In the genomic region with DNA sequence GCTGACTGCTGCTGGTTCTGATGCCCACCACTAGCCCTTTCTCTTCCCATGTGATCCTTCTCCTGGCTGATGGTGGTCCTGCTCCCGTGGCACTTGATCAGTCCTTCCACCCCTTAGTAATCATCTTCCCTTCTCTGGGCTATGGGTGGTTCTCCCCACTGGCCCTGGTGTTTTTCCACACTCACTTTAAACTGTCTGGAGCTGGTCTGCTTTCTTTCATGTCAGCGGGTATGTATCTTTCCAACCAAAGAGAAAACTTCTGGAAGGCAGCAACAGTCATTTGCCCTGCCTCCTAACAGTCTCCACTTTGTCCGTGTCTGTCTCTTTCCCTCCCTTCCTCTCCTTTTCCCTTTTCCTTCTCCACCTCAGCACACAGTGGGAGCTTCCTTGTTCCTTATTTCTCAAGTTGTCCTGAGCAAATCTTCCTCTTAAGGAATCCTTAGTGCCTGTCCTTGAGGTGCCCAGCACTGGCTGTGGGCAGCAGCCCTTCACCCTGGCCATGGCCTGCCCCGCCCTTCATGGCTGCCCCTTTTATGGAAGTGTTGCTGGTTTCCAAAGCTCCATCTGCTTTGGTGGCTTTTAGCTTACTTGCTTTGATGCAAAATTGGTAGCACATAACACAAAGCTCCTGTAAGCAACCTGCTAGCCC, we compare ENCODE assay signal across 27 cellular contexts.
A peak's percentile ranks its signal among the peaks of the same experiment; 100 is the strongest.
DNase-seq lines count a peak whose midpoint lies in the region; ATAC-seq, FAIRE-seq and TF ChIP-seq lines count a peak whose summit lies in the region.
"Had no signal": no experiment of that assay in that cellular context is flagged by ENCODE, and none has a peak within 500 bp of the region (broad histone marks: within the 10 kb centered on the region; RNA-seq: fewer than 3 reads in every experiment).

No MANE protein-coding gene starts in this region.

- H3K18ac ChIP-seq in trophoblast cell (ENCODE audit: low read length), result peak overlapping the region; percentile 46

- WGBS in trophoblast cell (ENCODE audit: extremely low coverage, insufficient coverage, insufficient read length), result no CpG with 5 or more reads among the region's 4 CpGs

- no peak overlapping the region for H3K23ac ChIP-seq in trophoblast cell (ENCODE audit: low read length)

- TF ChIP-seq POLR2A in endothelial cell of umbilical vein (IDR thresholded peaks at IDR 0.05; ENCODE audit: low read depth, low read length) (no peak), uterus (IDR thresholded peaks at IDR 0.05) (no peak)

- peak; percentile 21 for FAIRE-seq in endothelial cell of umbilical vein (lab: Jason Lieb, UNC)
- FAIRE-seq: HTR-8/SVneo, K562, small intestine had no signal

- no peak overlapping the region for H3K4ac ChIP-seq in trophoblast cell (ENCODE audit: low read depth, low read length)

- H3K36me3 ChIP-seq in right atrium auricular region, result peaks cover 17% of the 10 kb centered on the region
- H3K36me3 ChIP-seq in endothelial cell of umbilical vein (ENCODE audit: control insufficient read depth in 2 of 2, extremely low read depth in 1 of 2, insufficient read depth in 2 of 2, low read length in 2 of 2), result peaks cover 0 to 1% of the 10 kb centered on the region in 2 experiments
- peaks cover 10 to 15% of the 10 kb centered on the region in 2 experiments for H3K36me3 ChIP-seq in trophoblast cell (ENCODE audit: control insufficient read depth in 1 of 2, insufficient read depth in 2 of 2, low read length in 2 of 2)
- H3K36me3 ChIP-seq in uterus, result no peaks in the 10 kb centered on the region
- H3K36me3 ChIP-seq in WERI-Rb-1, result no peaks in the 10 kb centered on the region
- H3K36me3 ChIP-seq: MG63 had no signal

- H4K20me1 ChIP-seq in endothelial cell of umbilical vein (replicated peaks; ENCODE audit: control insufficient read depth, extremely low read depth, insufficient read depth, low read length), result no peaks in the 10 kb centered on the region

- H3K14ac ChIP-seq in trophoblast cell (ENCODE audit: low read length), result no peak overlapping the region

- H3K9ac ChIP-seq in endothelial cell of umbilical vein (replicated peaks; ENCODE audit: extremely low read depth, insufficient read depth, low read length) (no peak overlapping the region), trophoblast cell (ENCODE audit: low read length) (no peak overlapping the region)

- no peak overlapping the region for H4K12ac ChIP-seq in trophoblast cell (ENCODE audit: low read depth, low read length)

- dilution Hi-C loops in endothelial cell of umbilical vein (cut with MboI; ENCODE audit: extremely low pct_ligation_motif_present, low sequenced_read_pairs), result no loop called here

- H2AFZ ChIP-seq in endothelial cell of umbilical vein (ENCODE audit: low read depth, low read length) (no peak overlapping the region), trophoblast cell (ENCODE audit: insufficient read depth, low read length, poor library complexity) (no peak overlapping the region)

- intact Hi-C loops in left ventricle myocardium superior (cut with micrococcal nuclease), result no loop called here
- intact Hi-C loops in endothelial cell of umbilical vein (cut with micrococcal nuclease), result no loop called here
- intact Hi-C loops in uterus (cut with DNase I; ENCODE audit: low total_unique reads), result no loop called here

- no peaks in the 10 kb centered on the region for H3K27me3 ChIP-seq in right atrium auricular region
- H3K27me3 ChIP-seq in endothelial cell of umbilical vein (ENCODE audit: control insufficient read depth in 2 of 2, insufficient read depth in 2 of 2, low read length in 2 of 2), result no peaks in the 10 kb centered on the region
- no peaks in the 10 kb centered on the region for H3K27me3 ChIP-seq in trophoblast cell (ENCODE audit: insufficient read depth, low read length)
- H3K27me3 ChIP-seq in uterus, result no peaks in the 10 kb centered on the region
- H3K27me3 ChIP-seq in WERI-Rb-1 (ENCODE audit: insufficient read depth, low read depth, severe bottlenecking), result no peaks in the 10 kb centered on the region
- H3K27me3 ChIP-seq: BE2C, body of pancreas, MG63, neutrophil, thyroid gland had no signal

- POLR2A ChIA-PET in endothelial cell of umbilical vein (lab: Charles Lee), result no interaction called here

- H3K9me3 ChIP-seq in right atrium auricular region (no peaks in the 10 kb centered on the region), endothelial cell of umbilical vein (replicated peaks; ENCODE audit: control insufficient read depth, insufficient read depth, low read length) (no peaks in the 10 kb centered on the region), trophoblast cell (ENCODE audit: insufficient read depth, low read depth, low read length) (no peaks in the 10 kb centered on the region), uterus (no peaks in the 10 kb centered on the region), WERI-Rb-1 (ENCODE audit: severe bottlenecking) (no peaks in the 10 kb centered on the region)
- H3K9me3 ChIP-seq: BE2C, body of pancreas, MG63, neutrophil, thyroid gland had no signal

- no peak overlapping the region for H2BK120ac ChIP-seq in trophoblast cell (ENCODE audit: insufficient read depth, low read length, poor library complexity)

- CTCF ChIA-PET in endothelial cell of umbilical vein (lab: Charles Lee), result interaction anchor here (0.9 to 1.1 kb wide), 4 partner anchors 29 to 424 kb away, joined by 3 to 5 read pairs (median 3); no protein-coding TSS in a partner anchor

- BruUV-seq in endothelial cell of umbilical vein (replicated peaks; lab: Mats Ljungman, UMichigan), result no TSS peak

- H2AK5ac ChIP-seq in trophoblast cell (ENCODE audit: low read length), result no peak overlapping the region

- no peak overlapping the region for H2BK5ac ChIP-seq in trophoblast cell (ENCODE audit: low read depth, low read length, poor library complexity)

- no peak overlapping the region for H3K4me3 ChIP-seq in right atrium auricular region
- H3K4me3 ChIP-seq in endothelial cell of umbilical vein (replicated peaks in 1 of 3; ENCODE audit: insufficient read depth in 1 of 3, low read depth in 1 of 3, low read length in 3 of 3), result no peak overlapping the region
- no peak overlapping the region for H3K4me3 ChIP-seq in trophoblast cell (ENCODE audit: low read depth, low read length)
- no peak overlapping the region for H3K4me3 ChIP-seq in uterus
- no peak overlapping the region for H3K4me3 ChIP-seq in WERI-Rb-1 (ENCODE audit: low read depth, low read length)
- H3K4me3 ChIP-seq: body of pancreas, K562, MG63, thyroid gland had no signal

- peaks cover 0 to 26% of the 10 kb centered on the region in 2 donors for H3K4me1 ChIP-seq in right atrium auricular region
- H3K4me1 ChIP-seq in endothelial cell of umbilical vein (ENCODE audit: control insufficient read depth, extremely low read depth, insufficient read depth, low read length), result no peaks in the 10 kb centered on the region
- H3K4me1 ChIP-seq in trophoblast cell (ENCODE audit: control insufficient read depth in 1 of 2, insufficient read depth in 2 of 2, low read length in 2 of 2), result peaks cover 18 to 24% of the 10 kb centered on the region in 2 experiments
- peaks cover 0 to 4% of the 10 kb centered on the region in 2 donors for H3K4me1 ChIP-seq in uterus
- H3K4me1 ChIP-seq: thyroid gland had no signal

- no peaks in the 10 kb centered on the region for H3K9me1 ChIP-seq in endothelial cell of umbilical vein (replicated peaks; ENCODE audit: control insufficient read depth, extremely low read depth, insufficient read depth, low read length)

- peak; percentile 55 for ATAC-seq in left ventricle myocardium superior
- ATAC-seq: activated naive CD8-positive, alpha-beta T cell treated with anti-CD3 and anti-CD28 coated beads, Interleukin-2, amount 50 U/mL, for 24 hours; body of pancreas; CD8-positive, alpha-beta T cell; K562; naive thymus-derived CD4-positive, alpha-beta T cell had no signal

- H4K8ac ChIP-seq in trophoblast cell (ENCODE audit: low read depth, low read length), result peak overlapping the region; percentile 13

- H3K4me2 ChIP-seq in endothelial cell of umbilical vein (ENCODE audit: insufficient read depth, low read length) (no peak overlapping the region), trophoblast cell (ENCODE audit: low read length) (peak overlapping the region; percentile 24)

- no peaks in the 10 kb centered on the region for H3K79me1 ChIP-seq in trophoblast cell (ENCODE audit: low read length)

- peak overlapping the region; percentile 33 for H4K91ac ChIP-seq in trophoblast cell (ENCODE audit: low read depth, low read length)

- peak overlapping the region; percentile 0 for H2BK12ac ChIP-seq in trophoblast cell (ENCODE audit: low read length)

- no peak for TF ChIP-seq CTCF in right atrium auricular region (IDR thresholded peaks at IDR 0.05)
- TF ChIP-seq CTCF in endothelial cell of umbilical vein (IDR thresholded peaks at IDR 0.05; ENCODE audit: extremely low read depth in 1 of 2, insufficient read depth in 1 of 2, low read depth in 1 of 2, low read length in 2 of 2), result no peak
- no peak for TF ChIP-seq CTCF in uterus (IDR thresholded peaks at IDR 0.05)
- no peak for TF ChIP-seq CTCF in WERI-Rb-1 (IDR thresholded peaks at IDR 0.05; ENCODE audit: low read depth, low read length)

- H3K79me2 ChIP-seq in endothelial cell of umbilical vein (ENCODE audit: control insufficient read depth, insufficient read depth, low read length) (no peaks in the 10 kb centered on the region), trophoblast cell (ENCODE audit: control insufficient read depth, insufficient read depth, low read length, poor library complexity) (no peaks in the 10 kb centered on the region)

- DNase-seq in left ventricle myocardium superior, result no peak
- DNase-seq in right atrium auricular region (ENCODE audit: low spot score), result no peak
- DNase-seq in endothelial cell of umbilical vein (ENCODE audit: low read depth, low spot score), result no peak
- DNase-seq in trophoblast cell, result no peak
- DNase-seq in uterus, result no peak
- no peak for DNase-seq in GF-D8 (lab: John Stamatoyannopoulos, UW)
- DNase-seq in NCI-H1436 (lab: John Stamatoyannopoulos, UW), result no peak
- no peak for DNase-seq in WERI-Rb-1
- DNase-seq: activated CD4-positive, alpha-beta T cell treated with anti-CD3 and anti-CD28 coated beads, Interleukin-2, amount 50 U/mL, for 48 hours; activated CD4-positive, CD25-positive, alpha-beta regulatory T cell treated with anti-CD3 and anti-CD28 coated beads, Interleukin-2, amount 50 U/mL, for 72 hours; activated naive CD4-positive, alpha-beta T cell; activated naive CD8-positive, alpha-beta T cell treated with anti-CD3 and anti-CD28 coated beads, Interleukin-2, amount 50 U/mL, for 24 hours; BE2C; body of pancreas; CD8-positive, alpha-beta T cell; DMS 273 treated with DMSO at 0.1 percent for 48 hours; GOT3; MG63; naive thymus-derived CD4-positive, alpha-beta T cell; NCI-H2029; NCI-H526; small intestine; T-helper 2 cell; thyroid gland had no signal

- peak overlapping the region in 1 of 2 donors; percentile 34 for H3K27ac ChIP-seq in right atrium auricular region
- H3K27ac ChIP-seq in endothelial cell of umbilical vein (ENCODE audit: insufficient read depth, low read depth, low read length), result no peak overlapping the region
- peak overlapping the region; percentile 31 for H3K27ac ChIP-seq in trophoblast cell (ENCODE audit: low read depth, low read length)
- H3K27ac ChIP-seq in uterus, result peak overlapping the region; percentile 15 to 23
- H3K27ac ChIP-seq in WERI-Rb-1, result no peak overlapping the region
- H3K27ac ChIP-seq: body of pancreas, neutrophil, thyroid gland had no signal

TF ChIP-seq in endothelial cell of umbilical vein, 7 proteins besides CTCF, POLR2A, EP300 and RAD21 (continues in another document):
- no peak for TF ChIP-seq POLR2AphosphoS5 (IDR thresholded peaks at IDR 0.05; ENCODE audit: insufficient read depth, low read depth, low read length)

Comparison
In these comparisons a context has a peak if more than half of its experiments do, and no peak if none do; other contexts are left out.
1. H3K27ac ChIP-seq: peak in trophoblast cell (single experiment) and uterus (2 of 2); none in endothelial cell of umbilical vein (single experiment) and WERI-Rb-1 (single experiment).